In genomic region chr7:29084832-29085231, GRCh38 we compare ENCODE assay signal across 12 cellular contexts.
DNase-seq lines count a peak whose midpoint lies in the region; ATAC-seq, FAIRE-seq and TF ChIP-seq lines count a peak whose summit lies in the region.
"Had no signal": no experiment of that assay in that cellular context is flagged by ENCODE, and none has a peak within 500 bp of the region (broad histone marks: within the 10 kb centered on the region; RNA-seq: fewer than 3 reads in every experiment).

No MANE protein-coding gene starts in this region.

- H3K27me3 ChIP-seq in HepG2 (ENCODE audit: control insufficient read depth in 1 of 2, insufficient read depth in 2 of 2, low read length in 2 of 2) = no peaks in the 10 kb centered on the region
- H3K27me3 ChIP-seq in mesenchymal stem cell (ENCODE audit: control insufficient read depth in 1 of 2, insufficient read depth in 1 of 2, low read length in 2 of 2) = peaks cover 0 to 8% of the 10 kb centered on the region in 2 experiments
- H3K27me3 ChIP-seq: cardiac muscle cell, spleen had no signal

- no peaks in the 10 kb centered on the region for H4K20me1 ChIP-seq in HepG2 (ENCODE audit: insufficient read depth, low read length)

- no peak overlapping the region for H2AK5ac ChIP-seq in mesenchymal stem cell (ENCODE audit: low read length, severe bottlenecking)

- H3K79me2 ChIP-seq in HepG2 (ENCODE audit: insufficient read depth, low read length) = no peaks in the 10 kb centered on the region

- POLR2A ChIA-PET in HepG2 (lab: Yijun Ruan, JAX) = no interaction called here

- H3K4me2 ChIP-seq in HepG2 (ENCODE audit: low read depth, low read length) (no peak overlapping the region), mesenchymal stem cell (ENCODE audit: low read length, poor library complexity, severe bottlenecking) (no peak overlapping the region)

- intact Hi-C loops in HepG2 (cut with micrococcal nuclease; ENCODE audit: unreplicated experiment) = no loop called here

- TF ChIP-seq RAD21 in HepG2 (CRISPR knock-in tag; IDR thresholded peaks at IDR 0.05) = no peak

- no peak overlapping the region for H2BK120ac ChIP-seq in mesenchymal stem cell (ENCODE audit: low read depth, low read length)

- no peak overlapping the region for H3K18ac ChIP-seq in mesenchymal stem cell (ENCODE audit: low read depth in 1 of 2, low read length in 2 of 2)

- no TSS peak for BruUV-seq in HepG2 (replicated peaks; lab: Mats Ljungman, UMichigan)

- H4K8ac ChIP-seq in mesenchymal stem cell (ENCODE audit: low read length) = no peak overlapping the region

- H3K4me1 ChIP-seq in HepG2 (ENCODE audit: insufficient read depth, low read length) (no peaks in the 10 kb centered on the region), mesenchymal stem cell (ENCODE audit: control insufficient read depth, insufficient read depth, low read depth, low read length) (no peaks in the 10 kb centered on the region)

- DNase-seq in GM13976 (ENCODE audit: low spot score) (peak; percentile 20), SKM-1 treated with dmso at 0.1 percent for 144 hours (lab: John Stamatoyannopoulos, UW; ENCODE audit: unreplicated experiment) (peak; percentile 80), HepG2 (ENCODE audit: low spot score) (no peak), NCI-H1436 treated with DMSO at 0.1 percent for 48 hours (lab: John Stamatoyannopoulos, UW) (no peak), mesenchymal stem cell (no peak)
- no peak for DNase-seq in stimulated activated CD4-positive, alpha-beta T cell treated with anti-CD3 and anti-CD28 coated beads, Interleukin-4, amount 100 ng/mL, for 1 hour
- DNase-seq: NCI-H187 treated with DMSO at 0.1 percent for 48 hours, spleen had no signal

- TF ChIP-seq POLR2A in HepG2 (IDR thresholded peaks at IDR 0.05; ENCODE audit: insufficient read depth in 1 of 2, low read depth in 2 of 2, low read length in 2 of 2) = no peak

- no peak overlapping the region for H3K14ac ChIP-seq in mesenchymal stem cell (ENCODE audit: low read length in 2 of 2)

- H2AFZ ChIP-seq in HepG2 (ENCODE audit: low read length) (no peak overlapping the region), mesenchymal stem cell (ENCODE audit: low read depth, low read length) (no peak overlapping the region)

- peaks cover 3 to 18% of the 10 kb centered on the region in 2 experiments; a peak in 3 of 5 replicates for H3K36me3 ChIP-seq in HepG2 (replicated peaks in 1 of 2; ENCODE audit: control insufficient read depth in 1 of 2, insufficient read depth in 2 of 2, low read length in 2 of 2)
- no peaks in the 10 kb centered on the region for H3K36me3 ChIP-seq in mesenchymal stem cell (ENCODE audit: control insufficient read depth in 1 of 2, insufficient read depth in 2 of 2, low read depth in 1 of 2, low read length in 2 of 2)
- H3K36me3 ChIP-seq: cardiac muscle cell, spleen had no signal

- H2BK5ac ChIP-seq in mesenchymal stem cell (ENCODE audit: low read depth, low read length, poor library complexity, severe bottlenecking) = no peak overlapping the region

- FAIRE-seq in HepG2 (lab: Jason Lieb, UNC) = no peak
- FAIRE-seq: TTC549 had no signal

- H3K9ac ChIP-seq in HepG2 (ENCODE audit: insufficient read depth, low read depth, low read length) (no peak overlapping the region), mesenchymal stem cell (ENCODE audit: low read length) (no peak overlapping the region)

- no peak overlapping the region for H2BK15ac ChIP-seq in mesenchymal stem cell (ENCODE audit: low read depth, poor library complexity, severe bottlenecking)

- H3K27ac ChIP-seq in HepG2 (ENCODE audit: extremely low read length, insufficient read depth, low read length) (no peak overlapping the region), mesenchymal stem cell (ENCODE audit: low read length, poor library complexity, severe bottlenecking) (no peak overlapping the region)
- H3K27ac ChIP-seq: cardiac muscle cell had no signal

- H3K79me1 ChIP-seq in mesenchymal stem cell (replicated peaks; ENCODE audit: low read length, poor library complexity, severe bottlenecking) = no peaks in the 10 kb centered on the region

- H3K4ac ChIP-seq in mesenchymal stem cell (ENCODE audit: low read depth in 1 of 2, low read length in 2 of 2) = no peak overlapping the region

- no peak overlapping the region for H4K91ac ChIP-seq in mesenchymal stem cell (ENCODE audit: low read length)

- in situ Hi-C loops in GM13976 (cut with MboI; ENCODE audit: low sequenced_read_pairs, unreplicated experiment) (no loop called here), HepG2 (cut with HindIII; ENCODE audit: extremely low pct_ligation_motif_present, low pct_unique_long_range_greater_than_20kb) (no loop called here)

- H3K4me3 ChIP-seq in HepG2 (replicated peaks in 1 of 3; ENCODE audit: insufficient read depth in 1 of 3, low read depth in 2 of 3, low read length in 3 of 3) (no peak overlapping the region), mesenchymal stem cell (ENCODE audit: insufficient read depth in 1 of 2, low read depth in 1 of 2, low read length in 2 of 2) (no peak overlapping the region)
- H3K4me3 ChIP-seq: cardiac muscle cell, spleen had no signal

- H3K9me3 ChIP-seq in HepG2 (ENCODE audit: low read length) = no peaks in the 10 kb centered on the region
- no peaks in the 10 kb centered on the region for H3K9me3 ChIP-seq in mesenchymal stem cell (ENCODE audit: control insufficient read depth, low read length)
- H3K9me3 ChIP-seq: spleen had no signal

- no peak overlapping the region for H2BK12ac ChIP-seq in mesenchymal stem cell (ENCODE audit: low read length in 2 of 2)

- TF ChIP-seq EP300 in HepG2 (IDR thresholded peaks at IDR 0.05; ENCODE audit: low read depth in 2 of 2, low read length in 2 of 2) (no peak), HepG2 (CRISPR knock-in tag; IDR thresholded peaks at IDR 0.05; ENCODE audit: borderline replicate concordance) (no peak)

- TF ChIP-seq CTCF in GM13976 (IDR thresholded peaks at IDR 0.05; ENCODE audit: borderline replicate concordance, control extremely low read depth, extremely low read depth, insufficient read depth, missing control alignments) (no peak), HepG2 (CRISPR knock-in tag; IDR thresholded peaks at IDR 0.05) (no peak)

- CTCF ChIA-PET in HepG2 (lab: Yijun Ruan, JAX; ENCODE audit: low intra/inter-chr PET ratio, low total read pairs) = no interaction called here

- no peak overlapping the region for H3K23ac ChIP-seq in mesenchymal stem cell (ENCODE audit: low read length in 2 of 2)

- ATAC-seq in GM21360 (IDR thresholded peaks at IDR 0.05; ENCODE audit: unreplicated experiment) (peak; percentile 77), HG03159 (IDR thresholded peaks at IDR 0.05; ENCODE audit: unreplicated experiment) (peak; percentile 74), HepG2 (no peak)

TF ChIP-seq in HepG2, 621 proteins besides CTCF, POLR2A, EP300 and RAD21 (continues in another document):
- TF ChIP-seq PCBP2 (optimal IDR thresholded peaks at IDR 0.05; ENCODE audit: low read depth, low read length, poor library complexity, severe bottlenecking) (no peak), HOXA9 (CRISPR knock-in tag; IDR thresholded peaks at IDR 0.05; ENCODE audit: borderline replicate concordance) (no peak), NFRKB (IDR thresholded peaks at IDR 0.05) (no peak), ZNF678 (CRISPR knock-in tag; IDR thresholded peaks at IDR 0.05) (no peak), CREB3 (CRISPR knock-in tag; IDR thresholded peaks at IDR 0.05) (no peak), ZFAT (CRISPR knock-in tag; conservative IDR thresholded peaks at IDR 0.05) (no peak), YY1 (IDR thresholded peaks at IDR 0.05; ENCODE audit: insufficient read depth, insufficient replicate concordance, low read depth, low read length) (no peak), SAFB2 (CRISPR knock-in tag; IDR thresholded peaks at IDR 0.05; ENCODE audit: borderline replicate concordance, low read depth) (no peak), AHR (CRISPR knock-in tag; IDR thresholded peaks at IDR 0.05) (no peak), SOX5 (CRISPR knock-in tag; IDR thresholded peaks at IDR 0.05; ENCODE audit: borderline replicate concordance) (no peak), ZBTB21 (CRISPR knock-in tag; IDR thresholded peaks at IDR 0.05) (no peak), MXD1 (CRISPR knock-in tag; IDR thresholded peaks at IDR 0.05) (no peak), ZNF672 (CRISPR knock-in tag; IDR thresholded peaks at IDR 0.05) (no peak), ZNF234 (CRISPR knock-in tag; conservative IDR thresholded peaks at IDR 0.05) (no peak), ZBTB3 (CRISPR knock-in tag; IDR thresholded peaks at IDR 0.05; ENCODE audit: borderline replicate concordance, low read depth) (no peak), FOXP4 (CRISPR knock-in tag; IDR thresholded peaks at IDR 0.05) (no peak), GZF1 (CRISPR knock-in tag; IDR thresholded peaks at IDR 0.05) (no peak), ZNF75D (CRISPR knock-in tag; IDR thresholded peaks at IDR 0.05; ENCODE audit: borderline replicate concordance) (no peak), ZFP82 (CRISPR knock-in tag; IDR thresholded peaks at IDR 0.05; ENCODE audit: borderline replicate concordance) (no peak)

Comparison
In these comparisons a context has a peak if more than half of its experiments do, and no peak if none do; other contexts are left out.
1. DNase-seq: peak in GM13976 (single experiment) and SKM-1 treated with dmso at 0.1 percent for 144 hours (single experiment); none in HepG2 (single experiment), NCI-H1436 treated with DMSO at 0.1 percent for 48 hours (single experiment), stimulated activated CD4-positive, alpha-beta T cell treated with anti-CD3 and anti-CD28 coated beads, Interleukin-4, amount 100 ng/mL, for 1 hour (single experiment) and mesenchymal stem cell (single experiment).